Comparison of ENCODE assay signal across 1 cellular context in genomic region chr10:122343135-122343800, GRCh38.
TF ChIP-seq lines count a peak whose summit lies in the region.

No MANE protein-coding gene starts in this region.

TF ChIP-seq in H1, 55 proteins besides CTCF, POLR2A, EP300 and RAD21:
- no peak for TF ChIP-seq PHF8 (conservative IDR thresholded peaks at IDR 0.05; ENCODE audit: low read depth, low read length)
- TF ChIP-seq BACH1 (IDR thresholded peaks at IDR 0.05; ENCODE audit: low read length): no peak
- TF ChIP-seq NANOG (IDR thresholded peaks at IDR 0.05; ENCODE audit: insufficient read depth, low read depth, low read length, poor library complexity, severe bottlenecking): no peak
- TF ChIP-seq BCL11A (IDR thresholded peaks at IDR 0.05; ENCODE audit: low read depth in 2 of 2, low read length in 2 of 2): no peak
- TF ChIP-seq KDM1A (IDR thresholded peaks at IDR 0.05; ENCODE audit: borderline replicate concordance, low read length): no peak
- no peak for TF ChIP-seq SUZ12 (IDR thresholded peaks at IDR 0.05; ENCODE audit: low read length)
- TF ChIP-seq ATF2 (IDR thresholded peaks at IDR 0.05; ENCODE audit: low read length): no peak
- no peak for TF ChIP-seq TCF12 (IDR thresholded peaks at IDR 0.05; ENCODE audit: low read depth, low read length)
- TF ChIP-seq CEBPB (IDR thresholded peaks at IDR 0.05; ENCODE audit: low read depth, low read length): no peak
- no peak for TF ChIP-seq HDAC6 (IDR thresholded peaks at IDR 0.05; ENCODE audit: low read depth, low read length)
